1 cellular context compared by ENCODE assay signal in the genomic region with DNA sequence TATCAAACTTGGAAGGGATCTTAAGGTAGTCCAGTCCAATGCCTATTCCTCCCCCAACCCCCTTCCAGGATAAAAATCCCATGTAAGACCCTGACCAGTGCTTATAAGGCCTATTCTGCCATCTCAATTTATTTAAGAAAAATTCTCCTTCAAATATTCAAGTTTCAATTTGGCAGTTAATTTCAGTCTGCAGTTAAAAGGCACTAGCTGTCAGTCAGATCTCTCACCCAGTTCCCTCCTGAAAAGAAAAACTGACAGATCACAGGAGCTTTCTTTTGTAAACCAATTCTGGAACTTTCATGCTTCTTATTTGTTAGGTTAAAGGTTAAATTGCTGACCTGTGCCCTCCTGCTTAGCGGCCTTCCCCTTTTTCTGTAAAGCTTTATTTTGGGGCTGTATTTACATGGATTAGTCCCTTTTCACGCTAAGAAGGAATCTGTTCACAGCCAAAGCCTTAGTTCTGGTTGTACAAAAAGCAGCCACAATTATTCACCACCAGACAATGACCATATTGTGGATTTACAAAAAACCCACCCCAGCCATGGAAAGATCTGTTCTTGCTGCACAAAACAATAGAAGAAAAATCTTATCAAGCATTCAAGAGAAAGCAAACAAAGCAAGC.
TF ChIP-seq lines count a peak whose summit lies in the region.

No MANE protein-coding gene starts in this region.

TF ChIP-seq in GM12878, 131 proteins besides CTCF, POLR2A, EP300 and RAD21 (continued from another document):
- TF ChIP-seq, protein P1, sequence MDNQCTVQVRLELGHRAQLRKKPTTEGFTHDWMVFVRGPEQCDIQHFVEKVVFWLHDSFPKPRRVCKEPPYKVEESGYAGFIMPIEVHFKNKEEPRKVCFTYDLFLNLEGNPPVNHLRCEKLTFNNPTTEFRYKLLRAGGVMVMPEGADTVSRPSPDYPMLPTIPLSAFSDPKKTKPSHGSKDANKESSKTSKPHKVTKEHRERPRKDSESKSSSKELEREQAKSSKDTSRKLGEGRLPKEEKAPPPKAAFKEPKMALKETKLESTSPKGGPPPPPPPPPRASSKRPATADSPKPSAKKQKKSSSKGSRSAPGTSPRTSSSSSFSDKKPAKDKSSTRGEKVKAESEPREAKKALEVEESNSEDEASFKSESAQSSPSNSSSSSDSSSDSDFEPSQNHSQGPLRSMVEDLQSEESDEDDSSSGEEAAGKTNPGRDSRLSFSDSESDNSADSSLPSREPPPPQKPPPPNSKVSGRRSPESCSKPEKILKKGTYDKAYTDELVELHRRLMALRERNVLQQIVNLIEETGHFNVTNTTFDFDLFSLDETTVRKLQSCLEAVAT (IDR thresholded peaks at IDR 0.05), result no peak
- TF ChIP-seq NBN (IDR thresholded peaks at IDR 0.05) (no peak), MEF2A (IDR thresholded peaks at IDR 0.05; ENCODE audit: insufficient read depth, low read depth, low read length) (no peak), SREBF2 (IDR thresholded peaks at IDR 0.05; ENCODE audit: low read length) (no peak), ASH2L (IDR thresholded peaks at IDR 0.05; ENCODE audit: borderline replicate concordance, low read depth) (no peak), SMAD1 (IDR thresholded peaks at IDR 0.05; ENCODE audit: low read depth, partially characterized antibody) (no peak), SRF (IDR thresholded peaks at IDR 0.05; ENCODE audit: low read depth in 2 of 2, low read length in 2 of 2) (no peak), CEBPB (IDR thresholded peaks at IDR 0.05; ENCODE audit: borderline replicate concordance in 1 of 2, low read depth in 2 of 2, low read length in 2 of 2) (no peak), CBX3 (IDR thresholded peaks at IDR 0.05; ENCODE audit: borderline replicate concordance, low read depth) (no peak), ETV6 (conservative IDR thresholded peaks at IDR 0.05 in 1 of 2, IDR thresholded peaks at IDR 0.05 in 1 of 2; ENCODE audit: borderline replicate concordance in 1 of 2, low read depth in 1 of 2) (no peak), WRNIP1 (IDR thresholded peaks at IDR 0.05; ENCODE audit: borderline replicate concordance, low read depth, low read length) (no peak)
- TF ChIP-seq, protein P2, sequence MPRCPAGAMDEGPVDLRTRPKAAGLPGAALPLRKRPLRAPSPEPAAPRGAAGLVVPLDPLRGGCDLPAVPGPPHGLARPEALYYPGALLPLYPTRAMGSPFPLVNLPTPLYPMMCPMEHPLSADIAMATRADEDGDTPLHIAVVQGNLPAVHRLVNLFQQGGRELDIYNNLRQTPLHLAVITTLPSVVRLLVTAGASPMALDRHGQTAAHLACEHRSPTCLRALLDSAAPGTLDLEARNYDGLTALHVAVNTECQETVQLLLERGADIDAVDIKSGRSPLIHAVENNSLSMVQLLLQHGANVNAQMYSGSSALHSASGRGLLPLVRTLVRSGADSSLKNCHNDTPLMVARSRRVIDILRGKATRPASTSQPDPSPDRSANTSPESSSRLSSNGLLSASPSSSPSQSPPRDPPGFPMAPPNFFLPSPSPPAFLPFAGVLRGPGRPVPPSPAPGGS (IDR thresholded peaks at IDR 0.05; ENCODE audit: borderline replicate concordance, insufficient read depth, low read depth, low read length, poor library complexity, severe bottlenecking), result no peak
- TF ChIP-seq, protein P3, sequence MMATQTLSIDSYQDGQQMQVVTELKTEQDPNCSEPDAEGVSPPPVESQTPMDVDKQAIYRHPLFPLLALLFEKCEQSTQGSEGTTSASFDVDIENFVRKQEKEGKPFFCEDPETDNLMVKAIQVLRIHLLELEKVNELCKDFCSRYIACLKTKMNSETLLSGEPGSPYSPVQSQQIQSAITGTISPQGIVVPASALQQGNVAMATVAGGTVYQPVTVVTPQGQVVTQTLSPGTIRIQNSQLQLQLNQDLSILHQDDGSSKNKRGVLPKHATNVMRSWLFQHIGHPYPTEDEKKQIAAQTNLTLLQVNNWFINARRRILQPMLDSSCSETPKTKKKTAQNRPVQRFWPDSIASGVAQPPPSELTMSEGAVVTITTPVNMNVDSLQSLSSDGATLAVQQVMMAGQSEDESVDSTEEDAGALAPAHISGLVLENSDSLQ (IDR thresholded peaks at IDR 0.05), result peak; percentile 53; the same call in 1 of the 2 replicates
- TF ChIP-seq, protein P4, sequence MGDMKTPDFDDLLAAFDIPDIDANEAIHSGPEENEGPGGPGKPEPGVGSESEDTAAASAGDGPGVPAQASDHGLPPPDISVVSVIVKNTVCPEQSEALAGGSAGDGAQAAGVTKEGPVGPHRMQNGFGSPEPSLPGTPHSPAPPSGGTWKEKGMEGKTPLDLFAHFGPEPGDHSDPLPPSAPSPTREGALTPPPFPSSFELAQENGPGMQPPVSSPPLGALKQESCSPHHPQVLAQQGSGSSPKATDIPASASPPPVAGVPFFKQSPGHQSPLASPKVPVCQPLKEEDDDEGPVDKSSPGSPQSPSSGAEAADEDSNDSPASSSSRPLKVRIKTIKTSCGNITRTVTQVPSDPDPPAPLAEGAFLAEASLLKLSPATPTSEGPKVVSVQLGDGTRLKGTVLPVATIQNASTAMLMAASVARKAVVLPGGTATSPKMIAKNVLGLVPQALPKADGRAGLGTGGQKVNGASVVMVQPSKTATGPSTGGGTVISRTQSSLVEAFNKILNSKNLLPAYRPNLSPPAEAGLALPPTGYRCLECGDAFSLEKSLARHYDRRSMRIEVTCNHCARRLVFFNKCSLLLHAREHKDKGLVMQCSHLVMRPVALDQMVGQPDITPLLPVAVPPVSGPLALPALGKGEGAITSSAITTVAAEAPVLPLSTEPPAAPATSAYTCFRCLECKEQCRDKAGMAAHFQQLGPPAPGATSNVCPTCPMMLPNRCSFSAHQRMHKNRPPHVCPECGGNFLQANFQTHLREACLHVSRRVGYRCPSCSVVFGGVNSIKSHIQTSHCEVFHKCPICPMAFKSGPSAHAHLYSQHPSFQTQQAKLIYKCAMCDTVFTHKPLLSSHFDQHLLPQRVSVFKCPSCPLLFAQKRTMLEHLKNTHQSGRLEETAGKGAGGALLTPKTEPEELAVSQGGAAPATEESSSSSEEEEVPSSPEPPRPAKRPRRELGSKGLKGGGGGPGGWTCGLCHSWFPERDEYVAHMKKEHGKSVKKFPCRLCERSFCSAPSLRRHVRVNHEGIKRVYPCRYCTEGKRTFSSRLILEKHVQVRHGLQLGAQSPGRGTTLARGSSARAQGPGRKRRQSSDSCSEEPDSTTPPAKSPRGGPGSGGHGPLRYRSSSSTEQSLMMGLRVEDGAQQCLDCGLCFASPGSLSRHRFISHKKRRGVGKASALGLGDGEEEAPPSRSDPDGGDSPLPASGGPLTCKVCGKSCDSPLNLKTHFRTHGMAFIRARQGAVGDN (IDR thresholded peaks at IDR 0.05), result 0 out of 2 replicates have a peak, but pooled peaks have one; percentile 22
